In genomic region chr2:64998658-64999061, GRCh38 we compare ENCODE assay signal across 15 cellular contexts. TPM values are rescaled to one million over a fixed set of nuclear protein-coding genes. Genes with fewer than 3 reads are reported as not detected.
DNase-seq lines count a peak whose midpoint lies in the region; ATAC-seq and TF ChIP-seq lines count a peak whose summit lies in the region.
"Had no signal": no experiment of that assay in that cellular context is flagged by ENCODE, and none has a peak within 500 bp of the region (broad histone marks: within the 10 kb centered on the region; RNA-seq: fewer than 3 reads in every experiment).

No MANE protein-coding gene starts in this region.

- H2AFZ ChIP-seq in ACC112 (ENCODE audit: low read length, unreplicated experiment) (no peak overlapping the region), SK-N-SH (ENCODE audit: low read depth) (no peak overlapping the region)

- H4K20me1 ChIP-seq in SK-N-SH (ENCODE audit: insufficient read depth), result no peaks in the 10 kb centered on the region

- TF ChIP-seq EP300 in SK-N-SH (IDR thresholded peaks at IDR 0.05; ENCODE audit: borderline replicate concordance in 1 of 2, low read depth in 1 of 2, low read length in 1 of 2), result no peak

- H3F3A ChIP-seq in SK-N-SH (replicated peaks; ENCODE audit: insufficient read depth), result peaks cover 8% of the 10 kb centered on the region

- no peak for TF ChIP-seq RAD21 in SK-N-SH (IDR thresholded peaks at IDR 0.05; ENCODE audit: low read length)

- H3K4me1 Mint-ChIP-seq in CD4-positive, alpha-beta memory T cell, result peaks cover 0 to 6% (median under 1%) of the 10 kb centered on the region in 4 donors

- no peak overlapping the region for H3K9ac ChIP-seq in SK-N-SH

- no peak overlapping the region for H3K27ac Mint-ChIP-seq in CD4-positive, alpha-beta memory T cell
- H3K27ac Mint-ChIP-seq: type B pancreatic cell, WTC11 had no signal

- POLR2A ChIA-PET in SK-N-SH (lab: Yijun Ruan, JAX), result no interaction called here
- POLR2A ChIA-PET in CD4-positive, alpha-beta memory T cell (lab: Charles Lee; ENCODE audit: partially characterized antibody), result no interaction called here

- no peak for ATAC-seq in GM19467 (IDR thresholded peaks at IDR 0.05; ENCODE audit: unreplicated experiment)
- ATAC-seq: left lung, WTC11 had no signal

- no peak for TF ChIP-seq CTCF in SK-N-SH (IDR thresholded peaks at IDR 0.05)

- H3K36me3 ChIP-seq in ACC112 (ENCODE audit: insufficient read depth, low read length), result no peaks in the 10 kb centered on the region
- H3K36me3 ChIP-seq in SK-N-SH (replicated peaks in 1 of 2; ENCODE audit: control insufficient read depth in 1 of 2, insufficient read depth in 2 of 2, low read length in 1 of 2), result no peaks in the 10 kb centered on the region
- H3K36me3 ChIP-seq in CD4-positive, alpha-beta memory T cell (ENCODE audit: insufficient read depth, low read length), result no peaks in the 10 kb centered on the region
- H3K36me3 ChIP-seq: left lung had no signal

- H3K4me2 ChIP-seq in SK-N-SH, result 0 out of 2 replicates have a peak overlapping the region, but pooled peaks have one; percentile 6

- intact Hi-C loops in CD4-positive, alpha-beta memory T cell (cut with micrococcal nuclease), result no loop called here

- H3K4me3 ChIP-seq in ACC112 (ENCODE audit: low read depth, low read length) (peak overlapping the region; percentile 24; the same call in 1 of the 2 replicates), SK-N-SH (ENCODE audit: low read depth in 2 of 2, low read length in 1 of 2) (no peak overlapping the region; a peak in 1 of 4 replicates)
- H3K4me3 ChIP-seq in CD4-positive, alpha-beta memory T cell (ENCODE audit: low read length in 2 of 2), result no peak overlapping the region
- H3K4me3 ChIP-seq: left lung had no signal

- H3K27ac ChIP-seq in ACC112 (ENCODE audit: low read depth, low read length) (peak overlapping the region; percentile 55), SK-N-SH (ENCODE audit: low read depth in 2 of 2, low read length in 1 of 2) (peak overlapping the region in 1 of 2 experiments; percentile 61; a peak in 2 of 4 replicates)
- no peak overlapping the region for H3K27ac ChIP-seq in CD4-positive, alpha-beta memory T cell (ENCODE audit: low read depth, low read length)
- H3K27ac ChIP-seq: left lung had no signal

- no peaks in the 10 kb centered on the region for H3K9me3 Mint-ChIP-seq in CD4-positive, alpha-beta memory T cell
- H3K9me3 Mint-ChIP-seq: type B pancreatic cell, WTC11 had no signal

- H3K4me3 Mint-ChIP-seq in CD4-positive, alpha-beta memory T cell, result no peak overlapping the region
- H3K4me3 Mint-ChIP-seq: type B pancreatic cell, WTC11 had no signal

- peaks cover 8% of the 10 kb centered on the region for H3K4me1 ChIP-seq in ACC112 (ENCODE audit: control insufficient read depth, insufficient read depth, low read length, unreplicated experiment)
- peaks cover 13 to 22% of the 10 kb centered on the region in 2 experiments; a peak in 2 of 4 replicates for H3K4me1 ChIP-seq in SK-N-SH (ENCODE audit: control insufficient read depth in 1 of 2, insufficient read depth in 2 of 2, low read depth in 1 of 2, low read length in 1 of 2)
- no peaks in the 10 kb centered on the region for H3K4me1 ChIP-seq in CD4-positive, alpha-beta memory T cell (ENCODE audit: insufficient read depth, low read length)
- H3K4me1 ChIP-seq: left lung had no signal

- H3K79me2 ChIP-seq in ACC112 (ENCODE audit: control insufficient read depth, insufficient read depth, low read length, unreplicated experiment) (no peaks in the 10 kb centered on the region), SK-N-SH (ENCODE audit: insufficient read depth) (no peaks in the 10 kb centered on the region; the same call in 1 of the 2 replicates)

- WGBS in SK-N-SH (ENCODE audit: low lambda C conversion rate), result 86% methylated on average over 2 of the region's 2 CpGs

- H3K9me3 ChIP-seq in SK-N-SH, result no peaks in the 10 kb centered on the region
- H3K9me3 ChIP-seq in CD4-positive, alpha-beta memory T cell (ENCODE audit: control insufficient read depth in 1 of 2, low read length in 2 of 2), result no peaks in the 10 kb centered on the region
- H3K9me3 ChIP-seq: left lung had no signal

- H3K27me3 Mint-ChIP-seq in CD4-positive, alpha-beta memory T cell, result no peaks in the 10 kb centered on the region
- H3K27me3 Mint-ChIP-seq: type B pancreatic cell had no signal

- peaks cover 0 to 1% of the 10 kb centered on the region in 2 donors for H3K36me3 Mint-ChIP-seq in CD4-positive, alpha-beta memory T cell
- H3K36me3 Mint-ChIP-seq: type B pancreatic cell, WTC11 had no signal

- no peaks in the 10 kb centered on the region for H3K27me3 ChIP-seq in ACC112 (ENCODE audit: insufficient read depth, low read length)
- H3K27me3 ChIP-seq in SK-N-SH (ENCODE audit: insufficient read depth), result no peaks in the 10 kb centered on the region
- H3K27me3 ChIP-seq in CD4-positive, alpha-beta memory T cell (ENCODE audit: insufficient read depth, low read length), result no peaks in the 10 kb centered on the region
- H3K27me3 ChIP-seq: left lung had no signal

- CTCF ChIA-PET in SK-N-SH (lab: Yijun Ruan, JAX), result interaction anchor here (1.2 kb wide), 1 partner anchor 9 kb away, joined by 3 read pairs; no protein-coding TSS in a partner anchor
- CTCF ChIA-PET in CD4-positive, alpha-beta memory T cell (lab: Charles Lee; ENCODE audit: partially characterized antibody), result interaction anchor here (1.2 to 1.6 kb wide), 2 partner anchors 10 to 1137 kb away, joined by 3 to 4 read pairs; no protein-coding TSS in a partner anchor

- DNase-seq in SK-N-SH (no peak), fibroblast of peridontal ligament (ENCODE audit: extremely low read depth) (peak; percentile 48), midbrain (lab: John Stamatoyannopoulos, UW) (peak; percentile 48), A172 (ENCODE audit: low spot score) (no peak)
- DNase-seq in CD4-positive, alpha-beta memory T cell, result no peak
- DNase-seq in activated CD4-positive, alpha-beta T cell treated with anti-CD3 and anti-CD28 coated beads, Interleukin-2, amount 50 U/mL, for 1 hour, result no peak
- DNase-seq: AML-193, GDM1, left lung, MM.1S, NCI-H226 had no signal

- H3K9me2 ChIP-seq in SK-N-SH, result no peaks in the 10 kb centered on the region

TF ChIP-seq in SK-N-SH, 30 proteins besides CTCF, POLR2A, EP300 and RAD21:
- no peak for TF ChIP-seq YY1 (IDR thresholded peaks at IDR 0.05; ENCODE audit: low read depth)

RNA-seq across cellular contexts. Expression of gene SLC1A4, which starts 9.5 kb away (rescaled TPM):
- 4.4 and 4.7 TPM in 2 replicates for polyA plus RNA-seq in SK-N-SH (2012; rRNA removed)
- 2.8 and 3.3 TPM in 2 replicates for polyA plus RNA-seq in SK-N-SH (2012; cell fraction: cytosol; rRNA removed)
- polyA plus RNA-seq in SK-N-SH (2012; cell fraction: nucleus; rRNA removed), result 4.3 and 6.0 TPM in 2 replicates
- 9.8 and 10.9 TPM in 2 replicates for total RNA-seq in A172 (2014; rRNA removed; shearing (Covaris generic))
- total RNA-seq in CD4-positive, alpha-beta memory T cell, result 10 to 100 TPM in 1 of 2 experiments, 1 to 10 TPM in 1; 8.2 to 10.3 TPM
- 1 to 10 TPM; 1.6 to 2.0 TPM for polyA plus RNA-seq in CD4-positive, alpha-beta memory T cell

RNA-seq across cellular contexts. Expression of gene CEP68, which starts 57.6 kb away (rescaled TPM):
- 6.2 and 7.8 TPM in 2 replicates for polyA plus RNA-seq in SK-N-SH (2012; rRNA removed)
- polyA plus RNA-seq in SK-N-SH (2012; cell fraction: cytosol; rRNA removed), result 5.4 and 6.8 TPM in 2 replicates
- 9.0 and 12.6 TPM in 2 replicates for polyA plus RNA-seq in SK-N-SH (2012; cell fraction: nucleus; rRNA removed)
- 6.0 and 10.0 TPM in 2 replicates for total RNA-seq in A172 (2014; rRNA removed; shearing (Covaris generic))
- 10 to 100 TPM; 57.7 to 59.9 TPM for total RNA-seq in CD4-positive, alpha-beta memory T cell
- 10 to 100 TPM; 19.9 to 28.4 TPM for polyA plus RNA-seq in CD4-positive, alpha-beta memory T cell

Comparison
In these comparisons a context has a peak if more than half of its experiments do, and no peak if none do; other contexts are left out.
1. DNase-seq: peak in fibroblast of peridontal ligament (single experiment) and midbrain (single experiment); none in SK-N-SH (single experiment), A172 (single experiment), CD4-positive, alpha-beta memory T cell (0 of 5) and activated CD4-positive, alpha-beta T cell treated with anti-CD3 and anti-CD28 coated beads, Interleukin-2, amount 50 U/mL, for 1 hour (single experiment).